Comparison of ENCODE assay signal across 15 cellular contexts in the genomic region with DNA sequence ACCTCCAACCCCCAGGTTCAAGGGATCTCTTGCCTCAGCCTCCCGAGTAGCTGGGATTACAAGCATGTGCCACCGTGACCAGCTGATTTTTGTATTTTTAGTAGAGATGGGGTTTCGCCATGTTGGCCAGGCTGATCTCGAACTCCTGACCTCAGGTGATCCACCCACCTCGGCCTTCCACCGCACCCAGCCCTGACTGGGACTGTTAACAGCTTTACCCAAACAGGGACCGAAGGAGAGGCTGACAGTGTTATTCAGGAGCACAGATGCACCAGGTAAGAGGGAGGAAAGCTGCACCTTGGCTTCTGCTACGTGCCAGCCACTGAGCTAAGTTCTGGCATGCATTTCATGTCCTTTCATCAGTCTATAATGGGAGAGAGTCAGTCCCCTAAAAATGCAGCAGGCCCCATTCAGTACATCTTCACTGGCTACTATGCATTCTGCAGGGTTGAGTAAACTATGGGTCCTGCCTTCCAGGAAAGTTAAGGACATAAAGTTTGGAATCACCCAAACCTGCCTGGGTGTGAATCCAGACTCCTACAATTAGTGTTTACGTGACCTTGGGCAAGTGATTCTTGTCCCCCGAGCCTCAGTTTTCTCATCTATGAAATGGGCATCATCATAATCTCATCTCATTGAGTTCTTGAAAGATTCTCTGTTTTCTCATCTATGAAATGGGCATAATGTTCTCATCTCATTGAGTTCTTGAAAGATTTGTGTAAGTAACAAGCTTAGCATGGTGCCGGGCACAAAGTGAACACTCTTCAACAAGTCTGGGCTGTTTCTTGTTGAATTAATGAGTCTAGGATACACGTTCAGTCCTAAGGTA.
DNase-seq lines count a peak whose midpoint lies in the region; ATAC-seq, FAIRE-seq and TF ChIP-seq lines count a peak whose summit lies in the region.
"Had no signal": no experiment of that assay in that cellular context is flagged by ENCODE, and none has a peak within 500 bp of the region (broad histone marks: within the 10 kb centered on the region; RNA-seq: fewer than 3 reads in every experiment).

No MANE protein-coding gene starts in this region.

- H3F3A ChIP-seq in PC-9 (ENCODE audit: insufficient read depth, low read depth) = peaks cover 55% of the 10 kb centered on the region

- H3K4me2 ChIP-seq in PC-9 (peak overlapping the region; percentile 72), K562 (ENCODE audit: insufficient read depth, low read length) (no peak overlapping the region)
- H3K4me2 ChIP-seq: BLaER1 treated with 17β-estradiol and CSF1 and Interleukin-3, amounts not matched to agents 10 nM and 100 nM had no signal

- POLR2A ChIA-PET in PC-9 (lab: Charles Lee; ENCODE audit: unreplicated experiment) (interaction anchor here (0.7 kb wide), 2 partner anchors 127 to 425 kb away, joined by 3 read pairs; no protein-coding TSS in a partner anchor), K562 (lab: Yijun Ruan, JAX) (no interaction called here)

- H3K9ac ChIP-seq in K562 (ENCODE audit: insufficient read depth in 1 of 2, low read depth in 2 of 2, low read length in 2 of 2) = no peak overlapping the region
- H3K9ac ChIP-seq: BLaER1 treated with 17β-estradiol and CSF1 and Interleukin-3, amounts not matched to agents 10 nM and 100 nM had no signal

- intact Hi-C loops in PC-9 (cut with micrococcal nuclease; ENCODE audit: unreplicated experiment) (no loop called here), K562 (cut with micrococcal nuclease) (no loop called here), spleen (cut with DNase I; ENCODE audit: low total_unique reads) (loop anchor here (10.0 kb wide), 1 partner anchor 74 kb away; no protein-coding TSS in a partner anchor)

- H3K4me3 ChIP-seq in PC-9 (no peak overlapping the region), K562 (no peak overlapping the region), spleen (no peak overlapping the region)
- H3K4me3 ChIP-seq: BLaER1 treated with 17β-estradiol and CSF1 and Interleukin-3, amounts not matched to agents 10 nM and 100 nM had no signal

- H3K36me3 ChIP-seq in PC-9 (ENCODE audit: low read depth) = no peaks in the 10 kb centered on the region
- no peaks in the 10 kb centered on the region for H3K36me3 ChIP-seq in K562 (ENCODE audit: control insufficient read depth, insufficient read depth, low read length)
- H3K36me3 ChIP-seq in spleen = no peaks in the 10 kb centered on the region
- H3K36me3 ChIP-seq: BLaER1 treated with 17β-estradiol and CSF1 and Interleukin-3, amounts not matched to agents 10 nM and 100 nM had no signal

- H3K9me3 ChIP-seq in PC-9 (ENCODE audit: insufficient read depth, low read depth) (no peaks in the 10 kb centered on the region), K562 (replicated peaks; ENCODE audit: control insufficient read depth, insufficient read depth, low read depth, low read length) (no peaks in the 10 kb centered on the region), spleen (no peaks in the 10 kb centered on the region)
- H3K9me3 ChIP-seq: BLaER1 treated with 17β-estradiol and CSF1 and Interleukin-3, amounts not matched to agents 10 nM and 100 nM had no signal

- no peak for TF ChIP-seq RAD21 in K562 (CRISPR knock-in tag; conservative IDR thresholded peaks at IDR 0.05 in 1 of 2, IDR thresholded peaks at IDR 0.05 in 1 of 2)

- in situ Hi-C loops in K562 (cut with MboI) = no loop called here

- H3K79me2 ChIP-seq in PC-9 (ENCODE audit: low read depth) = no peaks in the 10 kb centered on the region
- no peaks in the 10 kb centered on the region for H3K79me2 ChIP-seq in K562 (ENCODE audit: control insufficient read depth, insufficient read depth, low read length)

- H3K4me1 ChIP-seq in PC-9 (replicated peaks; ENCODE audit: insufficient read depth) (peaks cover 64% of the 10 kb centered on the region), K562 (replicated peaks in 1 of 2; ENCODE audit: control insufficient read depth in 2 of 2, insufficient read depth in 2 of 2, low read length in 2 of 2) (peaks cover 11 to 50% of the 10 kb centered on the region in 2 experiments; a peak in 4 of 5 replicates), spleen (peaks cover 10 to 91% (median 66%) of the 10 kb centered on the region in 6 donors)

- no peaks in the 10 kb centered on the region for H3K9me2 ChIP-seq in PC-9 (ENCODE audit: insufficient read depth)

- DNase-seq in PC-9 (no peak), K562 (ENCODE audit: extremely low read depth in 1 of 4, low spot score in 3 of 4) (no peak), mesenteric fat pad (ENCODE audit: low spot score) (peak; percentile 73), spleen (no peak), NOMO-1 treated with DMSO at 0.1 percent for 48 hours (lab: John Stamatoyannopoulos, UW; ENCODE audit: unreplicated experiment) (no peak)
- DNase-seq in NK-92 treated with Interleukin-12 subunit alpha and Interleukin-12 subunit beta, amount 100 ng/mL, for 24 hours (lab: John Stamatoyannopoulos, UW) = no peak
- DNase-seq: DMS79, Karpas-422, NCI-H1417 treated with DMSO at 0.1 percent for 48 hours, NCI-H510A treated with DMSO at 0.1 percent for 48 hours, PC-3, SW 1271 had no signal

- H3K9me1 ChIP-seq in K562 (ENCODE audit: control insufficient read depth, insufficient read depth, low read length) = no peaks in the 10 kb centered on the region

- H4K20me1 ChIP-seq in PC-9 (ENCODE audit: insufficient read depth) = no peaks in the 10 kb centered on the region
- H4K20me1 ChIP-seq in K562 (replicated peaks; ENCODE audit: control insufficient read depth, insufficient read depth, low read length) = no peaks in the 10 kb centered on the region
- H4K20me1 ChIP-seq: BLaER1 treated with 17β-estradiol and CSF1 and Interleukin-3, amounts not matched to agents 10 nM and 100 nM had no signal

- 86% methylated on average over 12 of the region's 12 CpGs for WGBS in K562 (ENCODE audit: insufficient coverage, low coverage, missing lambda C conversion rate)
- WGBS in spleen, 5 donors = 82 to 90% (median 83%) methylated on average over 11 to 12 of the region's 12 CpGs

- H3K27ac ChIP-seq in PC-9 (peak overlapping the region; percentile 91), K562 (ENCODE audit: extremely low read depth, low read depth, low read length) (no peak overlapping the region), spleen (peak overlapping the region in 7 of 8 donors; percentile 15 to 87 (median 80))
- H3K27ac ChIP-seq: BLaER1 treated with 17β-estradiol and CSF1 and Interleukin-3, amounts not matched to agents 10 nM and 100 nM had no signal

- no peak for ATAC-seq in K562
- ATAC-seq in HG02623 (IDR thresholded peaks at IDR 0.05; ENCODE audit: unreplicated experiment) = no peak
- ATAC-seq: PC-3 had no signal

- TF ChIP-seq POLR2A in K562 (conservative IDR thresholded peaks at IDR 0.05) = no peak
- no peak for TF ChIP-seq POLR2A in spleen (IDR thresholded peaks at IDR 0.05)

- H3K27me3 ChIP-seq in PC-9 (ENCODE audit: insufficient read depth, low read depth) (no peaks in the 10 kb centered on the region), K562 (ENCODE audit: control insufficient read depth in 2 of 2, insufficient read depth in 2 of 2, low read length in 2 of 2) (no peaks in the 10 kb centered on the region), spleen (replicated peaks in 1 of 7) (peaks cover 0 to 31% (median 0%) of the 10 kb centered on the region in 7 donors)

- no peak for TF ChIP-seq CTCF in PC-9 (conservative IDR thresholded peaks at IDR 0.05)
- no peak for TF ChIP-seq CTCF in K562 (IDR thresholded peaks at IDR 0.05 in 2 of 3, conservative IDR thresholded peaks at IDR 0.05 in 1 of 3; ENCODE audit: insufficient read depth in 2 of 3, low read depth in 1 of 3, low read length in 3 of 3)
- TF ChIP-seq CTCF in spleen (IDR thresholded peaks at IDR 0.05 in 8 of 11, conservative IDR thresholded peaks at IDR 0.05 in 3 of 11) = no peak

- FAIRE-seq in K562 (lab: Jason Lieb, UNC) = no peak
- FAIRE-seq: H54 had no signal

- CTCF ChIA-PET in PC-9 (lab: Charles Lee) = interaction anchor here (0.8 to 0.9 kb wide), 2 partner anchors 488 to 603 kb away, joined by 4 to 6 read pairs; no protein-coding TSS in a partner anchor
- CTCF ChIA-PET in K562 (lab: Yijun Ruan, JAX; ENCODE audit: low intra/inter-chr PET ratio) = no interaction called here

- no peak for TF ChIP-seq EP300 in K562 (IDR thresholded peaks at IDR 0.05; ENCODE audit: low read length)

- BruUV-seq in PC-9 (replicated peaks; lab: Mats Ljungman, UMichigan) = no TSS peak
- BruUV-seq in K562 (replicated peaks; lab: Mats Ljungman, UMichigan) = no TSS peak

- no peak overlapping the region; the same call in 1 of the 2 replicates for H2AFZ ChIP-seq in PC-9
- peak overlapping the region; percentile 34; the same call in 1 of the 2 replicates for H2AFZ ChIP-seq in K562 (ENCODE audit: low read depth, low read length)

TF ChIP-seq in K562, 482 proteins besides CTCF, POLR2A, EP300 and RAD21 (continues in another document):
- TF ChIP-seq ADNP (tag; IDR thresholded peaks at IDR 0.05) = peak; percentile 93
- TF ChIP-seq HINFP (tag; conservative IDR thresholded peaks at IDR 0.05; ENCODE audit: low read depth) = 0 out of 2 replicates have a peak, but pooled peaks have one; percentile 12
- TF ChIP-seq CBX3 (IDR thresholded peaks at IDR 0.05; ENCODE audit: borderline replicate concordance in 1 of 2, low read length in 2 of 2) = peak in 1 of 2 experiments; percentile 53; a peak in 1 of 3 replicates
- peak; percentile 73 for TF ChIP-seq CHD4 (IDR thresholded peaks at IDR 0.05; ENCODE audit: insufficient read depth, insufficient replicate concordance, low read depth, low read length, poor library complexity, severe bottlenecking)
- no peak for TF ChIP-seq MCM5 (IDR thresholded peaks at IDR 0.05; ENCODE audit: low read depth)
- TF ChIP-seq KDM1A (IDR thresholded peaks at IDR 0.05) = peak; percentile 83 to 89
- peak; percentile 97 for TF ChIP-seq BCOR (IDR thresholded peaks at IDR 0.05)
- no peak for TF ChIP-seq WHSC1 (IDR thresholded peaks at IDR 0.05; ENCODE audit: low read length)
- no peak for TF ChIP-seq CAMTA2 (CRISPR knock-in tag; conservative IDR thresholded peaks at IDR 0.05)
- TF ChIP-seq CBX1 (IDR thresholded peaks at IDR 0.05; ENCODE audit: low read depth) = peak; percentile 63; the same call in 1 of the 2 replicates
- peak; percentile 95 for TF ChIP-seq RBM25 (IDR thresholded peaks at IDR 0.05; ENCODE audit: low read depth, low read length, severe bottlenecking)
- peak; percentile 66; the same call in 1 of the 2 replicates for TF ChIP-seq ZNF239 (CRISPR knock-in tag; IDR thresholded peaks at IDR 0.05)
- TF ChIP-seq KDM4B (IDR thresholded peaks at IDR 0.05; ENCODE audit: borderline replicate concordance in 2 of 2, low read depth in 1 of 2) = no peak
